In genomic region chr1:244603498-244603897, GRCh38 we compare ENCODE assay signal across 9 cellular contexts. TPM values are rescaled to one million over a fixed set of nuclear protein-coding genes. Genes with fewer than 3 reads are reported as not detected.
DNase-seq lines count a peak whose midpoint lies in the region; ATAC-seq, FAIRE-seq and TF ChIP-seq lines count a peak whose summit lies in the region.
"Had no signal": no experiment of that assay in that cellular context is flagged by ENCODE, and none has a peak within 500 bp of the region (broad histone marks: within the 10 kb centered on the region; RNA-seq: fewer than 3 reads in every experiment).

No MANE protein-coding gene starts in this region.

- H3K27ac ChIP-seq in VCaP, result no peak overlapping the region
- no peak overlapping the region for H3K27ac ChIP-seq in upper lobe of left lung
- no peak overlapping the region for H3K27ac ChIP-seq in effector memory CD4-positive, alpha-beta T cell (ENCODE audit: insufficient read depth, low read length, poor library complexity, severe bottlenecking)

- H3K4me1 Mint-ChIP-seq in immature natural killer cell, result no peaks in the 10 kb centered on the region

- no peaks in the 10 kb centered on the region for H3K9me3 ChIP-seq in upper lobe of left lung
- H3K9me3 ChIP-seq in effector memory CD4-positive, alpha-beta T cell (ENCODE audit: control insufficient read depth, low read length), result no peaks in the 10 kb centered on the region

- peak; percentile 85 for TF ChIP-seq CTCF in VCaP (conservative IDR thresholded peaks at IDR 0.05)
- TF ChIP-seq CTCF in upper lobe of left lung (IDR thresholded peaks at IDR 0.05), result peak; percentile 65 to 85 (median 80)

- no peak overlapping the region for H3K4me3 ChIP-seq in upper lobe of left lung
- H3K4me3 ChIP-seq in effector memory CD4-positive, alpha-beta T cell (ENCODE audit: insufficient read depth, low read depth, low read length, poor library complexity, severe bottlenecking), result no peak overlapping the region

- TF ChIP-seq EP300 in upper lobe of left lung (IDR thresholded peaks at IDR 0.05), result no peak

- H3K27ac Mint-ChIP-seq in immature natural killer cell, result no peak overlapping the region
- H3K27ac Mint-ChIP-seq: T-helper 1 cell treated with Interleukin-12 subunit alpha and Interleukin-12 subunit beta and Interleukin-4 antibody, amounts not matched to agents 30 μg/mL and 1 μg/mL, for 36 hours had no signal

- H3K27me3 Mint-ChIP-seq in immature natural killer cell (ENCODE audit: low read depth in 3 of 3), result peaks cover 0 to 3% (median 0%) of the 10 kb centered on the region in 3 donors

- peak in 1 of 2 donors; percentile 65 for ATAC-seq in upper lobe of left lung (ENCODE audit: low FRiP score in 2 of 2)
- ATAC-seq in HG03457 (IDR thresholded peaks at IDR 0.05; ENCODE audit: unreplicated experiment), result no peak

- no peaks in the 10 kb centered on the region for H3K9me3 Mint-ChIP-seq in immature natural killer cell
- H3K9me3 Mint-ChIP-seq: T-helper 1 cell treated with Interleukin-12 subunit alpha and Interleukin-12 subunit beta and Interleukin-4 antibody, amounts not matched to agents 30 μg/mL and 1 μg/mL, for 36 hours had no signal

- peak; percentile 96 for FAIRE-seq in G401.6 (lab: Jason Lieb, UNC)

- H3K27me3 ChIP-seq in upper lobe of left lung, result no peaks in the 10 kb centered on the region
- H3K27me3 ChIP-seq in effector memory CD4-positive, alpha-beta T cell (replicated peaks; ENCODE audit: control insufficient read depth, insufficient read depth, low read length, poor library complexity, severe bottlenecking), result no peaks in the 10 kb centered on the region

- H3K36me3 Mint-ChIP-seq in immature natural killer cell, result no peaks in the 10 kb centered on the region

- DNase-seq in M059J (ENCODE audit: low read depth), result peak; percentile 34
- DNase-seq in immature natural killer cell, result peak; percentile 23 to 44 (median 38)
- no peak for DNase-seq in upper lobe of left lung
- no peak for DNase-seq in effector memory CD4-positive, alpha-beta T cell
- DNase-seq in GOT3 (lab: John Stamatoyannopoulos, UW), result no peak

- no peaks in the 10 kb centered on the region for H3K4me1 ChIP-seq in upper lobe of left lung
- H3K4me1 ChIP-seq in effector memory CD4-positive, alpha-beta T cell (ENCODE audit: control insufficient read depth, insufficient read depth, low read length, poor library complexity, severe bottlenecking), result no peaks in the 10 kb centered on the region

- H3K4me3 Mint-ChIP-seq in immature natural killer cell, result no peak overlapping the region
- H3K4me3 Mint-ChIP-seq: T-helper 1 cell treated with Interleukin-12 subunit alpha and Interleukin-12 subunit beta and Interleukin-4 antibody, amounts not matched to agents 30 μg/mL and 1 μg/mL, for 36 hours had no signal

- TF ChIP-seq POLR2A in upper lobe of left lung (IDR thresholded peaks at IDR 0.05), result no peak

- no peaks in the 10 kb centered on the region for H3K36me3 ChIP-seq in upper lobe of left lung
- H3K36me3 ChIP-seq in effector memory CD4-positive, alpha-beta T cell (ENCODE audit: control insufficient read depth, insufficient read depth, low read length), result no peaks in the 10 kb centered on the region

RNA-seq across cellular contexts. Expression of gene DESI2, which starts 49.4 kb away (rescaled TPM):
- total RNA-seq in M059J (2014; rRNA removed; shearing (Covaris generic)), result 37.2 and 59.0 TPM in 2 replicates
- 10 to 100 TPM in 2 of 3 donors, 1 to 10 TPM in 1; 9.9 to 25.8 (median 20.7) TPM for polyA plus RNA-seq in immature natural killer cell
- 100 to 1,000 TPM in 1 of 6 donors, 10 to 100 TPM in 5; 40.4 to 103 (median 54.5) TPM for total RNA-seq in upper lobe of left lung

Comparison
In these comparisons a context has a peak if more than half of its experiments do, and no peak if none do; other contexts are left out.
1. DNase-seq: peak in M059J (single experiment) and immature natural killer cell (3 of 3); none in upper lobe of left lung (0 of 2), effector memory CD4-positive, alpha-beta T cell (0 of 3) and GOT3 (single experiment).